ENCODE assay signal across 2 cellular contexts in genomic region chr14:74480051-74480450, GRCh38.
TF ChIP-seq lines count a peak whose summit lies in the region.

No MANE protein-coding gene starts in this region.

TF ChIP-seq in IMR-90, 13 proteins besides CTCF, POLR2A, EP300 and RAD21:
- TF ChIP-seq RFX5 (IDR thresholded peaks at IDR 0.05; ENCODE audit: low read depth, low read length) = no peak
- no peak for TF ChIP-seq BHLHE40 (IDR thresholded peaks at IDR 0.05; ENCODE audit: low read depth, low read length)
- no peak for TF ChIP-seq RCOR1 (IDR thresholded peaks at IDR 0.05; ENCODE audit: insufficient replicate concordance, low read length)
- TF ChIP-seq MAZ (IDR thresholded peaks at IDR 0.05; ENCODE audit: borderline replicate concordance, low read depth, low read length) = no peak
- TF ChIP-seq SMC3 (IDR thresholded peaks at IDR 0.05; ENCODE audit: low read depth, low read length) = no peak
- no peak for TF ChIP-seq MXI1 (IDR thresholded peaks at IDR 0.05; ENCODE audit: borderline replicate concordance, low read depth, low read length)
TF ChIP-seq in IMR-90: peak in this region for 0.

TF ChIP-seq in endothelial cell of umbilical vein, 7 proteins besides CTCF, POLR2A, EP300 and RAD21:
- TF ChIP-seq GATA2 (IDR thresholded peaks at IDR 0.05; ENCODE audit: insufficient read depth, insufficient read length, low read depth, low read length) = no peak
